In genomic region chr12:13114251-13115052, GRCh38 we compare ENCODE assay signal across 18 cellular contexts. TPM values are rescaled to one million over a fixed set of nuclear protein-coding genes. Genes with fewer than 3 reads are reported as not detected.
A peak's percentile ranks its signal among the peaks of the same experiment; 100 is the strongest.
DNase-seq lines count a peak whose midpoint lies in the region; ATAC-seq and TF ChIP-seq lines count a peak whose summit lies in the region.
"Had no signal": no experiment of that assay in that cellular context is flagged by ENCODE, and none has a peak within 500 bp of the region (broad histone marks: within the 10 kb centered on the region; RNA-seq: fewer than 3 reads in every experiment).

No MANE protein-coding gene starts in this region.

- no peak overlapping the region for H2AFZ ChIP-seq in Loucy (ENCODE audit: low read length)

- no peaks in the 10 kb centered on the region for H3K9me3 ChIP-seq in Loucy (ENCODE audit: insufficient read depth, low read depth, low read length)
- H3K9me3 ChIP-seq in lower lobe of right lung: no peaks in the 10 kb centered on the region
- no peaks in the 10 kb centered on the region for H3K9me3 ChIP-seq in skeletal muscle satellite cell (replicated peaks; ENCODE audit: low read length)
- H3K9me3 ChIP-seq: psoas muscle, upper lobe of left lung had no signal

- H3K36me3 ChIP-seq in Loucy (ENCODE audit: insufficient read depth, low read length): no peaks in the 10 kb centered on the region
- no peaks in the 10 kb centered on the region for H3K36me3 ChIP-seq in lower lobe of right lung
- H3K36me3 ChIP-seq in skeletal muscle satellite cell (ENCODE audit: insufficient read depth, low read length): no peaks in the 10 kb centered on the region
- H3K36me3 ChIP-seq: upper lobe of left lung had no signal

- ATAC-seq in lower lobe of right lung: peak; percentile 62 to 72
- ATAC-seq in GM21390 (IDR thresholded peaks at IDR 0.05; ENCODE audit: unreplicated experiment): no peak
- ATAC-seq: psoas muscle had no signal

- H3K4me3 ChIP-seq in Loucy (ENCODE audit: low read length, poor library complexity, severe bottlenecking) (no peak overlapping the region), choroid plexus epithelial cell (ENCODE audit: low read depth, low read length) (peak overlapping the region; percentile 20), lower lobe of right lung (no peak overlapping the region), skeletal muscle satellite cell (ENCODE audit: low read length) (peak overlapping the region; percentile 23)
- H3K4me3 ChIP-seq: psoas muscle, upper lobe of left lung had no signal

- H3K9me2 ChIP-seq in Loucy (replicated peaks; ENCODE audit: low read depth, low read length): no peaks in the 10 kb centered on the region

- H3K27me3 ChIP-seq in Loucy (ENCODE audit: insufficient read depth, low read length, poor library complexity, severe bottlenecking) (no peaks in the 10 kb centered on the region), lower lobe of right lung (ENCODE audit: low read depth) (no peaks in the 10 kb centered on the region), skeletal muscle satellite cell (ENCODE audit: control insufficient read depth, insufficient read depth, low read length) (no peaks in the 10 kb centered on the region)
- H3K27me3 ChIP-seq: upper lobe of left lung had no signal

- H3K4me1 ChIP-seq in Loucy (ENCODE audit: insufficient read depth, low read length, poor library complexity, severe bottlenecking) (peaks cover 17% of the 10 kb centered on the region), lower lobe of right lung (peaks cover 11% of the 10 kb centered on the region), skeletal muscle satellite cell (ENCODE audit: control insufficient read depth, insufficient read depth, low read length) (peaks cover 38% of the 10 kb centered on the region)

- H4K20me1 ChIP-seq in Loucy (ENCODE audit: insufficient read depth, low read length, poor library complexity, severe bottlenecking): no peaks in the 10 kb centered on the region

- TF ChIP-seq CTCF in Loucy (conservative IDR thresholded peaks at IDR 0.05; ENCODE audit: low read length): no peak
- TF ChIP-seq CTCF in choroid plexus epithelial cell (conservative IDR thresholded peaks at IDR 0.05; ENCODE audit: low read depth, low read length): no peak
- TF ChIP-seq CTCF in lower lobe of right lung (IDR thresholded peaks at IDR 0.05): no peak

- no peaks in the 10 kb centered on the region for H3K79me2 ChIP-seq in Loucy (ENCODE audit: insufficient read depth, low read length)

- H3K27ac ChIP-seq in lower lobe of right lung: no peak overlapping the region
- H3K27ac ChIP-seq: psoas muscle had no signal

- intact Hi-C loops in lower lobe of right lung (cut with DNase I): no loop called here

- no peaks in the 10 kb centered on the region for H3F3A ChIP-seq in Loucy (ENCODE audit: low read depth)

- no peak overlapping the region for H3K9ac ChIP-seq in Loucy (ENCODE audit: low read depth, low read length, poor library complexity, severe bottlenecking)
- H3K9ac ChIP-seq in skeletal muscle satellite cell (ENCODE audit: low read depth, low read length): peak overlapping the region; percentile 39

- peak overlapping the region; percentile 21 for H3K4me2 ChIP-seq in Loucy (ENCODE audit: low read depth, low read length, poor library complexity, severe bottlenecking)
- H3K4me2 ChIP-seq in skeletal muscle satellite cell (ENCODE audit: low read length): peak overlapping the region; percentile 65

- DNase-seq in choroid plexus epithelial cell (ENCODE audit: low read depth) (no peak), lower lobe of right lung (no peak), GOT3 (lab: John Stamatoyannopoulos, UW) (no peak), NCI-H1436 treated with DMSO at 0.1 percent for 48 hours (lab: John Stamatoyannopoulos, UW) (no peak), DMS 273 (lab: John Stamatoyannopoulos, UW; ENCODE audit: unreplicated experiment) (no peak)
- DNase-seq: activated effector memory CD4-positive, alpha-beta T cell treated with Interleukin-2 at 50 U/mL for 16 hours; effector CD4-positive, alpha-beta T cell; foreskin fibroblast; GDM1; immature natural killer cell; MV-4-11; NCI-H2227 treated with DMSO at 0.1 percent for 48 hours; psoas muscle; SW 1271; upper lobe of left lung had no signal

RNA-seq across cellular contexts. Expression of gene GSG1, which starts 11.0 kb away (rescaled TPM):
- total RNA-seq in lower lobe of right lung: not detected
- total RNA-seq in skeletal muscle satellite cell (2012; rRNA removed): 1.1 and 2.0 TPM in 2 replicates
- total RNA-seq: psoas muscle, upper lobe of left lung had no signal

Comparison
In these comparisons a context has a peak if more than half of its experiments do, and no peak if none do; other contexts are left out.
1. H3K4me3 ChIP-seq: peak in choroid plexus epithelial cell (single experiment) and skeletal muscle satellite cell (single experiment); none in Loucy (single experiment) and lower lobe of right lung (single experiment).